In the genomic region with DNA sequence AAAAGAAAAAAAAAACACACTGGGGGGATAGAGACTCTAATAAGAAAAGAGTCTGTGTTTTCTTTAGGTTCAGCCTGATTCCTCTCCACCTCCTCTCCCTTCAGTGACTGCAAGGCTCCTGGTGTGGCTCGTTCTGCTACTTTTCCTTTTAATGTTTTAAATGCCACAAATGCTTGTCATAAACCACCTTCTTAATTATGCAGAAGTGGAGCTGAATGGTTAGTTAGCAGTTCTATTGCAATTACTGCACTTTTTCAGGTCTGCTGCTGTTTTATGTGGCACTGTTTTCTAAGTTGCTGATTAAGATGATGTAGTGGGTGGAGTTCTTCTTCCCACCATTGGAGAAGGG, we compare ENCODE assay signal across 1 cellular context.
TF ChIP-seq lines count a peak whose summit lies in the region.

No MANE protein-coding gene starts in this region.

TF ChIP-seq in SK-N-SH treated with all-trans-retinoic acid at 6 μM for 48 hours, 23 proteins besides CTCF, POLR2A, EP300 and RAD21 (continued from another document):
- TF ChIP-seq ZNF565 (CRISPR knock-in tag; conservative IDR thresholded peaks at IDR 0.05; ENCODE audit: low read depth): no peak
- TF ChIP-seq GLIS3 (CRISPR knock-in tag; IDR thresholded peaks at IDR 0.05): no peak
- TF ChIP-seq ZFP3 (CRISPR knock-in tag; IDR thresholded peaks at IDR 0.05): no peak
- TF ChIP-seq, protein P1, sequence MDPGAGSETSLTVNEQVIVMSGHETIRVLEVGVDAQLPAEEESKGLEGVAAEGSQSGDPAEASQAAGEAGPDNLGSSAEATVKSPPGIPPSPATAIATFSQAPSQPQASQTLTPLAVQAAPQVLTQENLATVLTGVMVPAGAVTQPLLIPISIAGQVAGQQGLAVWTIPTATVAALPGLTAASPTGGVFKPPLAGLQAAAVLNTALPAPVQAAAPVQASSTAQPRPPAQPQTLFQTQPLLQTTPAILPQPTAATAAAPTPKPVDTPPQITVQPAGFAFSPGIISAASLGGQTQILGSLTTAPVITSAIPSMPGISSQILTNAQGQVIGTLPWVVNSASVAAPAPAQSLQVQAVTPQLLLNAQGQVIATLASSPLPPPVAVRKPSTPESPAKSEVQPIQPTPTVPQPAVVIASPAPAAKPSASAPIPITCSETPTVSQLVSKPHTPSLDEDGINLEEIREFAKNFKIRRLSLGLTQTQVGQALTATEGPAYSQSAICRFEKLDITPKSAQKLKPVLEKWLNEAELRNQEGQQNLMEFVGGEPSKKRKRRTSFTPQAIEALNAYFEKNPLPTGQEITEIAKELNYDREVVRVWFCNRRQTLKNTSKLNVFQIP (CRISPR knock-in tag; IDR thresholded peaks at IDR 0.05; ENCODE audit: borderline replicate concordance, low read depth): no peak
- TF ChIP-seq, protein P2, sequence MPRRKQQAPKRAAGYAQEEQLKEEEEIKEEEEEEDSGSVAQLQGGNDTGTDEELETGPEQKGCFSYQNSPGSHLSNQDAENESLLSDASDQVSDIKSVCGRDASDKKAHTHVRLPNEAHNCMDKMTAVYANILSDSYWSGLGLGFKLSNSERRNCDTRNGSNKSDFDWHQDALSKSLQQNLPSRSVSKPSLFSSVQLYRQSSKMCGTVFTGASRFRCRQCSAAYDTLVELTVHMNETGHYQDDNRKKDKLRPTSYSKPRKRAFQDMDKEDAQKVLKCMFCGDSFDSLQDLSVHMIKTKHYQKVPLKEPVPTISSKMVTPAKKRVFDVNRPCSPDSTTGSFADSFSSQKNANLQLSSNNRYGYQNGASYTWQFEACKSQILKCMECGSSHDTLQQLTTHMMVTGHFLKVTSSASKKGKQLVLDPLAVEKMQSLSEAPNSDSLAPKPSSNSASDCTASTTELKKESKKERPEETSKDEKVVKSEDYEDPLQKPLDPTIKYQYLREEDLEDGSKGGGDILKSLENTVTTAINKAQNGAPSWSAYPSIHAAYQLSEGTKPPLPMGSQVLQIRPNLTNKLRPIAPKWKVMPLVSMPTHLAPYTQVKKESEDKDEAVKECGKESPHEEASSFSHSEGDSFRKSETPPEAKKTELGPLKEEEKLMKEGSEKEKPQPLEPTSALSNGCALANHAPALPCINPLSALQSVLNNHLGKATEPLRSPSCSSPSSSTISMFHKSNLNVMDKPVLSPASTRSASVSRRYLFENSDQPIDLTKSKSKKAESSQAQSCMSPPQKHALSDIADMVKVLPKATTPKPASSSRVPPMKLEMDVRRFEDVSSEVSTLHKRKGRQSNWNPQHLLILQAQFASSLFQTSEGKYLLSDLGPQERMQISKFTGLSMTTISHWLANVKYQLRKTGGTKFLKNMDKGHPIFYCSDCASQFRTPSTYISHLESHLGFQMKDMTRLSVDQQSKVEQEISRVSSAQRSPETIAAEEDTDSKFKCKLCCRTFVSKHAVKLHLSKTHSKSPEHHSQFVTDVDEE (CRISPR knock-in tag; IDR thresholded peaks at IDR 0.05): no peak
- TF ChIP-seq ZNF70 (CRISPR knock-in tag; IDR thresholded peaks at IDR 0.05): no peak
- no peak for TF ChIP-seq ZFP30 (CRISPR knock-in tag; IDR thresholded peaks at IDR 0.05)
- no peak for TF ChIP-seq RARB (CRISPR knock-in tag; IDR thresholded peaks at IDR 0.05)
